18 cellular contexts compared by ENCODE assay signal in the genomic region with DNA sequence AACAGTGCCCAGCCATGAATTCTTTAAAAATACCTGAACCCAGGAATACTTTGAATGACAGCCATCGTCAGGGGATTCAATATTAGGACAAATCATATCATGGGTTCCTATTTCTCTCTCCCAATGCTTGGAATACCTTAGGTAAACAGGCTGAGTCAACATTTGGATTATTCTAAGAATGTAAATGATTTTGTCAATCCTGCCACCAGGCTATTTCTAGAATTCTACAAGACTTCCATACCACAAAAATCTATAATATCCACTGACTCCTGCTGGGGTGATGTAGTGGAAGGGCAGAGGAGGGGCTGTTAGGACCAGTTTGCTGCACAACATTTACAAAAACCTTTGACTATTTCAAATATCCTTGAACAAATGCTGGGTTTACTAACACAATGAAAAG.
DNase-seq lines count a peak whose midpoint lies in the region; ATAC-seq, FAIRE-seq and TF ChIP-seq lines count a peak whose summit lies in the region.
"Had no signal": no experiment of that assay in that cellular context is flagged by ENCODE, and none has a peak within 500 bp of the region (broad histone marks: within the 10 kb centered on the region; RNA-seq: fewer than 3 reads in every experiment).

No MANE protein-coding gene starts in this region.

- ATAC-seq in GM18520 (IDR thresholded peaks at IDR 0.05; ENCODE audit: unreplicated experiment) = no peak
- ATAC-seq: K562 had no signal

- H3K36me3 ChIP-seq in liver (ENCODE audit: control insufficient read depth in 4 of 4, insufficient read depth in 3 of 4, low read depth in 1 of 4, low read length in 3 of 4) (no peaks in the 10 kb centered on the region), stomach smooth muscle (ENCODE audit: control insufficient read depth in 2 of 2, insufficient read depth in 2 of 2, low read length in 2 of 2) (peaks cover 0 to 7% of the 10 kb centered on the region in 2 donors), WERI-Rb-1 (no peaks in the 10 kb centered on the region)

- WGBS in liver = 87% methylated on average over 1 of the region's 1 CpG

- H3K4me3 ChIP-seq in liver (ENCODE audit: low read depth in 1 of 3, low read length in 3 of 3) = no peak overlapping the region
- H3K4me3 ChIP-seq in stomach smooth muscle (ENCODE audit: low read length in 2 of 2) = no peak overlapping the region
- no peak overlapping the region for H3K4me3 ChIP-seq in WERI-Rb-1 (ENCODE audit: low read depth, low read length)
- H3K4me3 ChIP-seq: K562, lung had no signal

- no peaks in the 10 kb centered on the region for H3K27me3 ChIP-seq in liver (ENCODE audit: control insufficient read depth in 4 of 4, insufficient read depth in 4 of 4, low read length in 3 of 4)
- no peaks in the 10 kb centered on the region for H3K27me3 ChIP-seq in stomach smooth muscle (ENCODE audit: control insufficient read depth in 1 of 2, insufficient read depth in 2 of 2, low read length in 2 of 2)
- no peaks in the 10 kb centered on the region for H3K27me3 ChIP-seq in WERI-Rb-1 (ENCODE audit: insufficient read depth, low read depth, severe bottlenecking)

- H3K9me3 ChIP-seq in liver (ENCODE audit: control insufficient read depth in 4 of 4, low read length in 3 of 4) = no peaks in the 10 kb centered on the region
- no peaks in the 10 kb centered on the region for H3K9me3 ChIP-seq in stomach smooth muscle (ENCODE audit: control insufficient read depth in 2 of 2, low read length in 2 of 2)
- H3K9me3 ChIP-seq in WERI-Rb-1 (ENCODE audit: severe bottlenecking) = no peaks in the 10 kb centered on the region

- H3K9ac ChIP-seq in liver (ENCODE audit: low read depth in 1 of 2, low read length in 2 of 2) = no peak overlapping the region
- no peak overlapping the region for H3K9ac ChIP-seq in stomach smooth muscle (ENCODE audit: low read length in 2 of 2)

- TF ChIP-seq CTCF in liver (IDR thresholded peaks at IDR 0.05; ENCODE audit: low read depth, low read length, missing input control) (no peak), WERI-Rb-1 (IDR thresholded peaks at IDR 0.05; ENCODE audit: low read depth, low read length) (no peak)

- DNase-seq in amniotic epithelial cell (ENCODE audit: low read depth) (peak; percentile 62), amygdala (lab: John Stamatoyannopoulos, UW) (no peak), WERI-Rb-1 (no peak)
- no peak for DNase-seq in stimulated activated CD4-positive, alpha-beta T cell treated with anti-CD3 and anti-CD28 coated beads, Interleukin-2, amount 100 ng/mL, for 48 hours
- DNase-seq: activated naive CD8-positive, alpha-beta T cell treated with anti-CD3 and anti-CD28 coated beads, Interleukin-2, amount 10 ng/mL, durations not matched to agents 7 days and 5 days; CD4-positive, alpha-beta memory T cell; glutamatergic neuron; NCI-H187 treated with DMSO at 0.1 percent for 48 hours; NK-92 treated with Interleukin-12 subunit alpha and Interleukin-12 subunit beta, amount 100 ng/mL, for 24 hours; stimulated activated CD4-positive, alpha-beta T cell treated with anti-CD3 and anti-CD28 coated beads, Interleukin-4, amount 100 ng/mL, for 1 hour; stimulated activated naive CD4-positive, alpha-beta T cell had no signal

- TF ChIP-seq RAD21 in liver (IDR thresholded peaks at IDR 0.05) = no peak

- H3K4me1 ChIP-seq in liver (ENCODE audit: control insufficient read depth in 4 of 4, insufficient read depth in 4 of 4, low read length in 3 of 4) = no peaks in the 10 kb centered on the region
- peaks cover 25% of the 10 kb centered on the region for H3K4me1 ChIP-seq in stomach smooth muscle (ENCODE audit: control insufficient read depth, insufficient read depth, low read length)

- peak overlapping the region; percentile 11 to 12 for H3K27ac ChIP-seq in liver (ENCODE audit: low read depth in 1 of 2, low read length in 2 of 2)
- peak overlapping the region; percentile 37 for H3K27ac ChIP-seq in stomach smooth muscle (ENCODE audit: low read length)
- H3K27ac ChIP-seq in WERI-Rb-1 = no peak overlapping the region
- H3K27ac ChIP-seq: VCaP had no signal

- FAIRE-seq in G401.6 (lab: Jason Lieb, UNC) = peak; percentile 98
- FAIRE-seq: K562 had no signal

TF ChIP-seq in liver, 16 proteins besides CTCF, POLR2A, EP300 and RAD21:
- TF ChIP-seq, protein P1, sequence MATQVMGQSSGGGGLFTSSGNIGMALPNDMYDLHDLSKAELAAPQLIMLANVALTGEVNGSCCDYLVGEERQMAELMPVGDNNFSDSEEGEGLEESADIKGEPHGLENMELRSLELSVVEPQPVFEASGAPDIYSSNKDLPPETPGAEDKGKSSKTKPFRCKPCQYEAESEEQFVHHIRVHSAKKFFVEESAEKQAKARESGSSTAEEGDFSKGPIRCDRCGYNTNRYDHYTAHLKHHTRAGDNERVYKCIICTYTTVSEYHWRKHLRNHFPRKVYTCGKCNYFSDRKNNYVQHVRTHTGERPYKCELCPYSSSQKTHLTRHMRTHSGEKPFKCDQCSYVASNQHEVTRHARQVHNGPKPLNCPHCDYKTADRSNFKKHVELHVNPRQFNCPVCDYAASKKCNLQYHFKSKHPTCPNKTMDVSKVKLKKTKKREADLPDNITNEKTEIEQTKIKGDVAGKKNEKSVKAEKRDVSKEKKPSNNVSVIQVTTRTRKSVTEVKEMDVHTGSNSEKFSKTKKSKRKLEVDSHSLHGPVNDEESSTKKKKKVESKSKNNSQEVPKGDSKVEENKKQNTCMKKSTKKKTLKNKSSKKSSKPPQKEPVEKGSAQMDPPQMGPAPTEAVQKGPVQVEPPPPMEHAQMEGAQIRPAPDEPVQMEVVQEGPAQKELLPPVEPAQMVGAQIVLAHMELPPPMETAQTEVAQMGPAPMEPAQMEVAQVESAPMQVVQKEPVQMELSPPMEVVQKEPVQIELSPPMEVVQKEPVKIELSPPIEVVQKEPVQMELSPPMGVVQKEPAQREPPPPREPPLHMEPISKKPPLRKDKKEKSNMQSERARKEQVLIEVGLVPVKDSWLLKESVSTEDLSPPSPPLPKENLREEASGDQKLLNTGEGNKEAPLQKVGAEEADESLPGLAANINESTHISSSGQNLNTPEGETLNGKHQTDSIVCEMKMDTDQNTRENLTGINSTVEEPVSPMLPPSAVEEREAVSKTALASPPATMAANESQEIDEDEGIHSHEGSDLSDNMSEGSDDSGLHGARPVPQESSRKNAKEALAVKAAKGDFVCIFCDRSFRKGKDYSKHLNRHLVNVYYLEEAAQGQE (IDR thresholded peaks at IDR 0.05) = no peak
- TF ChIP-seq, protein P2, sequence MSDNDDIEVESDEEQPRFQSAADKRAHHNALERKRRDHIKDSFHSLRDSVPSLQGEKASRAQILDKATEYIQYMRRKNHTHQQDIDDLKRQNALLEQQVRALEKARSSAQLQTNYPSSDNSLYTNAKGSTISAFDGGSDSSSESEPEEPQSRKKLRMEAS (IDR thresholded peaks at IDR 0.05) = no peak
- TF ChIP-seq EGR1 (IDR thresholded peaks at IDR 0.05; ENCODE audit: low read depth in 2 of 2) (no peak), HNF4G (IDR thresholded peaks at IDR 0.05) (no peak), SP1 (IDR thresholded peaks at IDR 0.05) (no peak), JUND (IDR thresholded peaks at IDR 0.05) (no peak), FOXA2 (IDR thresholded peaks at IDR 0.05) (no peak)
- TF ChIP-seq, protein P3, sequence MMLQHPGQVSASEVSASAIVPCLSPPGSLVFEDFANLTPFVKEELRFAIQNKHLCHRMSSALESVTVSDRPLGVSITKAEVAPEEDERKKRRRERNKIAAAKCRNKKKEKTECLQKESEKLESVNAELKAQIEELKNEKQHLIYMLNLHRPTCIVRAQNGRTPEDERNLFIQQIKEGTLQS (IDR thresholded peaks at IDR 0.05) = no peak
- TF ChIP-seq, protein P4, sequence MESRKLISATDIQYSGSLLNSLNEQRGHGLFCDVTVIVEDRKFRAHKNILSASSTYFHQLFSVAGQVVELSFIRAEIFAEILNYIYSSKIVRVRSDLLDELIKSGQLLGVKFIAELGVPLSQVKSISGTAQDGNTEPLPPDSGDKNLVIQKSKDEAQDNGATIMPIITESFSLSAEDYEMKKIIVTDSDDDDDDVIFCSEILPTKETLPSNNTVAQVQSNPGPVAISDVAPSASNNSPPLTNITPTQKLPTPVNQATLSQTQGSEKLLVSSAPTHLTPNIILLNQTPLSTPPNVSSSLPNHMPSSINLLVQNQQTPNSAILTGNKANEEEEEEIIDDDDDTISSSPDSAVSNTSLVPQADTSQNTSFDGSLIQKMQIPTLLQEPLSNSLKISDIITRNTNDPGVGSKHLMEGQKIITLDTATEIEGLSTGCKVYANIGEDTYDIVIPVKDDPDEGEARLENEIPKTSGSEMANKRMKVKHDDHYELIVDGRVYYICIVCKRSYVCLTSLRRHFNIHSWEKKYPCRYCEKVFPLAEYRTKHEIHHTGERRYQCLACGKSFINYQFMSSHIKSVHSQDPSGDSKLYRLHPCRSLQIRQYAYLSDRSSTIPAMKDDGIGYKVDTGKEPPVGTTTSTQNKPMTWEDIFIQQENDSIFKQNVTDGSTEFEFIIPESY (IDR thresholded peaks at IDR 0.05) = no peak
